29 cellular contexts compared by ENCODE assay signal in genomic region chr17:47210105-47210504, GRCh38. TPM values are rescaled to one million over a fixed set of nuclear protein-coding genes. Genes with fewer than 3 reads are reported as not detected.
DNase-seq lines count a peak whose midpoint lies in the region; ATAC-seq and TF ChIP-seq lines count a peak whose summit lies in the region.
"Had no signal": no experiment of that assay in that cellular context is flagged by ENCODE, and none has a peak within 500 bp of the region (broad histone marks: within the 10 kb centered on the region; RNA-seq: fewer than 3 reads in every experiment).

No MANE protein-coding gene starts in this region.

- no peaks in the 10 kb centered on the region for H3K27me3 ChIP-seq in cardiac muscle cell
- H3K27me3 ChIP-seq: tibial nerve had no signal

- intact Hi-C loops in Right ventricle myocardium inferior (cut with DNase I) = no loop called here
- intact Hi-C loops in cardiac septum (cut with DNase I) = no loop called here

- peaks cover 37% of the 10 kb centered on the region for H3K36me3 ChIP-seq in cardiac muscle cell
- H3K36me3 ChIP-seq: tibial nerve had no signal

- TF ChIP-seq CTCF in cardiac muscle cell (IDR thresholded peaks at IDR 0.05; ENCODE audit: low read depth, low read length) = no peak

- H3K4me3 ChIP-seq in cardiac muscle cell = peak overlapping the region; percentile 82
- H3K4me3 ChIP-seq: psoas muscle, tibial nerve had no signal

- peaks cover 59% of the 10 kb centered on the region for H3K4me1 ChIP-seq in cardiac muscle cell (ENCODE audit: low read depth)

- H3K9me3 ChIP-seq in cardiac muscle cell (ENCODE audit: low read depth) = no peaks in the 10 kb centered on the region
- H3K9me3 ChIP-seq: psoas muscle, tibial nerve had no signal

- peak overlapping the region; percentile 100 for H3K27ac ChIP-seq in cardiac muscle cell
- H3K27ac ChIP-seq: psoas muscle, tibial nerve had no signal

- ATAC-seq in Right ventricle myocardium inferior (peak; percentile 19), GM18867 (IDR thresholded peaks at IDR 0.05; ENCODE audit: unreplicated experiment) (no peak), GM19035 (IDR thresholded peaks at IDR 0.05; ENCODE audit: unreplicated experiment) (no peak)
- ATAC-seq: esophagus mucosa; psoas muscle; stimulated activated naive CD8-positive, alpha-beta T cell treated with anti-CD3 and anti-CD28 coated beads, Interleukin-15, Interleukin-2, amounts not matched to agents 100 U/mL and 50 U/mL, for 24 hours; T-cell had no signal

- DNase-seq in Right ventricle myocardium inferior (ENCODE audit: missing footprints) = no peak
- no peak for DNase-seq in cardiac septum (ENCODE audit: low spot score)
- DNase-seq in cardiac muscle cell (ENCODE audit: low read depth in 1 of 2, low spot score in 1 of 2) = peak in 1 of 2 donors; percentile 89
- peak; percentile 84 for DNase-seq in myocyte (ENCODE audit: low read depth)
- no peak for DNase-seq in glomerular visceral epithelial cell (ENCODE audit: extremely low spot score)
- DNase-seq in mucosa of gallbladder (ENCODE audit: low spot score) = no peak
- DNase-seq: activated CD4-positive, alpha-beta T cell treated with anti-CD3 and anti-CD28 coated beads for 1 hour; activated CD8-positive, alpha-beta memory T cell treated with anti-CD3 and anti-CD28 coated beads for 24 hours; activated naive CD4-positive, alpha-beta T cell treated with anti-CD3 and anti-CD28 coated beads, Interleukin-2, amount 50 U/mL, for 16 hours; activated T-cell treated with anti-CD3 and anti-CD28 coated beads, Interleukin-2, amount 50 U/mL, for 48 hours; aorta; cerebellar nuclear complex; COR-L47; effector CD8-positive, alpha-beta T cell; GOT3; midbrain; NCI-H2081 treated with DMSO at 0.1 percent for 48 hours; psoas muscle; SHP77 treated with DMSO at 0.1 percent for 48 hours; stimulated activated CD4-positive, alpha-beta T cell treated with anti-CD3 and anti-CD28 coated beads, Interleukin-4, amount 100 ng/mL, for 1 hour; stimulated activated naive CD8-positive, alpha-beta T cell treated with anti-CD3 and anti-CD28 coated beads, Interleukin-15, Interleukin-2, amounts not matched to agents 100 U/mL and 50 U/mL, for 24 hours; T-cell had no signal

RNA-seq across cellular contexts. Expression of gene MYL4, which starts 1.0 kb away (rescaled TPM):
- total RNA-seq in Right ventricle myocardium inferior (322 TPM), cardiac septum (113 TPM), cardiac muscle cell (2,925 and 5,217 TPM in 2 replicates), myocyte (1,048 and 1,135 TPM in 2 replicates), mucosa of gallbladder (0.55 TPM)
- polyA plus RNA-seq in cardiac muscle cell = 3,500 and 5,148 TPM in 2 replicates
- polyA plus RNA-seq in myocyte (2012) = 1,386 TPM
- total RNA-seq: A172, esophagus mucosa, M059J, T-cell had no signal
- polyA plus RNA-seq: neural cell had no signal

RNA-seq across cellular contexts. Expression of gene CDC27, which starts 21.0 kb away (rescaled TPM):
- 88.9 TPM for total RNA-seq in Right ventricle myocardium inferior
- total RNA-seq in cardiac septum = 81.2 TPM
- 54.5 and 85.4 TPM in 2 replicates for total RNA-seq in cardiac muscle cell
- 52.9 and 68.8 TPM in 2 replicates for polyA plus RNA-seq in cardiac muscle cell
- 89.3 and 93.2 TPM in 2 replicates for total RNA-seq in myocyte
- polyA plus RNA-seq in myocyte (2012) = 49.5 TPM
- total RNA-seq in mucosa of gallbladder = 75.2 TPM

RNA-seq across cellular contexts. Expression of gene ITGB3, which starts 43.5 kb away (rescaled TPM):
- total RNA-seq in Right ventricle myocardium inferior (3.8 TPM), cardiac septum (5.7 TPM), cardiac muscle cell (11.8 and 20.0 TPM in 2 replicates), myocyte (1.5 and 3.5 TPM in 2 replicates), mucosa of gallbladder (10.6 TPM)
- 4.6 and 6.9 TPM in 2 replicates for polyA plus RNA-seq in cardiac muscle cell
- polyA plus RNA-seq in myocyte (2012) = 2.5 TPM
- total RNA-seq: A172 had no signal
- polyA plus RNA-seq: neural cell had no signal

Comparison
In these comparisons a context has a peak if more than half of its experiments do, and no peak if none do; other contexts are left out.
1. RNA of gene MYL4, which starts 1.0 kb away (total RNA-seq): 2,925 to 5,217 TPM in cardiac muscle cell, 1,048 to 1,135 TPM in myocyte, 322 TPM in Right ventricle myocardium inferior (single experiment) and 113 TPM in cardiac septum (single experiment); 0.55 TPM in mucosa of gallbladder (single experiment); every median in the first group is over 10 times any median in the second.